In the genomic region with DNA sequence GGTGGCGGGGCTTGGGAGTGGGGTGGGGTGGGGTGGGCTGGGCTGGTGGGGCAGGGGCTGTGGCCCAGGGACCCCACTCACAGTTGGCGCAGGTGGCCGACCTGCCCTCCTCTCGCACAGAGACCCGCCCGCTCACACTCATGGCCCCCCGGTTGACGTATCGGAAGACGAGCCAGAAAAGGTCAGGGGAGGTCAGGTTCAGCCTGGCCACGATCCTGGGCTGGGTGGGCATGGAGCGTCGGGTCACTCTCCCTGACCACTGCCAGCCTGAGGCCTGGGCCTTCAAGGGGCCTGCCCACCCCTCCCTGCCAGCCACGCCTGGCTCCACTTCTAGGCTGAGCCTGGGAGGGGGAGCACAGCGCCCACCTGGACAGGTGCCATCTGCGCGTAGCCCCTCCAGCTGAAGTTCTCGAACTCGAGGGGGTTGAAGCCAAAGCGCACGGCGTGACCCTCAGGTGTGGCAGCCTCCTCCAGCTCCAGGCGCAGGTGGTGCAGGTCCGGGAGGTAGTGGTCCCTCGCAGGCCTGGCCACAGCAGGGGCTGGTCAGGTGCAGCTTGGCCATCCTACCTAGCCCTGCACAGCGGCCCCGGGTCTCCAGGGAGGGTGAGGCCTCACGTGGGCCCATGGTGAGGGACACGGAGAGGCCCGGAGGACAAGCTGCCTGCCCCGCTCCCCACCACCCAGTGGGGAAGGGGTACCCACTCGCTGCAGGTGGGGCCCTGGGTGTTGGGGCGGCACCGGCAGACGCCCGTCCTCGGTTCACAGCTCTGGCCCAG, we compare ENCODE assay signal across 1 cellular context.
TF ChIP-seq lines count a peak whose summit lies in the region.

No MANE protein-coding gene starts in this region.

TF ChIP-seq in IMR-90, 13 proteins besides CTCF, POLR2A, EP300 and RAD21:
- TF ChIP-seq FOS (IDR thresholded peaks at IDR 0.05; ENCODE audit: low read depth, low read length) (no peak), RCOR1 (IDR thresholded peaks at IDR 0.05; ENCODE audit: insufficient replicate concordance, low read length) (no peak), SMC3 (IDR thresholded peaks at IDR 0.05; ENCODE audit: low read depth, low read length) (no peak)
